ENCODE assay signal across 8 cellular contexts in the genomic region with DNA sequence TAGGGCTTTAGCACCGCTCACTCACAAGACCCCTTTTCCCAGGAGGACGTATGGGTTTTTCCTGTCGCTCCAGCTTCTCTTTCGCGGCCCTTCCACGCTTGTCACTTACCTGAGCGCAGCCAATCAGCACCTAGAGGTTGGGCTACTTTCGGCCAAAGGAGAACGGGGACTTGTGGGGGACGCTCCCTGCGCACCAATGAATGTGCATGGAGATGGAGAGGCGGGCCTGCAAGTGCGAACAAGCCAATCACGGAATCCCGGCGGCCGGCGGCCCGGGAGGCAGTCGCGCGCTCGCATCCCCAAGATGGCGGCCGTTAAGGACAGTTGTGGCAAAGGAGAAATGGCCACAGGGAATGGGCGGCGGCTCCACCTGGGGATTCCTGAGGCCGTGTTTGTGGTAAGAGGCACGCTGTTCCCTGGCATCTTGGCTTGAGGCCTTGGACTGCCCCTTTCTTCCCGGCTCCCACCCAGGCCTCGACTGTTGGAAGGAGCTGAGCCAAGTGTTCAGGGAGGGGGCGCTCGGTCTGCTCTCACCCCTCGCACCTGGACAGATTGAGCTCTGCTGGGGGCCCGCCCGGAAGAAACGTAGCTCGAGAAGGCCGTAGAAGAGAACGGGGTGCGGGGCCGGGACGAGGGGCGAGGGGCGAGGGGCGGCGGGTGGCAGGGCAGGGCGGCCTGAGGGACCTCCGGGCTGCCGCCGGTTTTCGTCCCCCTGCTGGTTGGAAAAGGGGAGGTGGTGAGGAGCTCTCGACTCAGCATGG. TPM values are rescaled to one million over a fixed set of nuclear protein-coding genes. Genes with fewer than 3 reads are reported as not detected.
DNase-seq lines count a peak whose midpoint lies in the region; ATAC-seq and TF ChIP-seq lines count a peak whose summit lies in the region.

A gene with protein sequence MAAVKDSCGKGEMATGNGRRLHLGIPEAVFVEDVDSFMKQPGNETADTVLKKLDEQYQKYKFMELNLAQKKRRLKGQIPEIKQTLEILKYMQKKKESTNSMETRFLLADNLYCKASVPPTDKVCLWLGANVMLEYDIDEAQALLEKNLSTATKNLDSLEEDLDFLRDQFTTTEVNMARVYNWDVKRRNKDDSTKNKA (plus strand): TSS at position 282 of the 761 bp plus-strand sequence. CDS start 23 bp downstream, at position 305.

- peak within 1 kb of the TSS; percentile 84 for H3K4me2 ChIP-seq in GM23338

- ATAC-seq in GM23338 (peak; percentile 98), naive B cell (ENCODE audit: low read depth in 2 of 2) (peak; percentile 93 to 96)
- ATAC-seq in stimulated activated memory B cell treated with anti-CD40 and anti-IgM and Interleukin-4, amounts not matched to agents 10 μg/mL and 1 μg/mL and 100 μg/mL, for 72 hours = peak; percentile 99

- H3K79me2 ChIP-seq in GM23338 (replicated peaks; ENCODE audit: insufficient read depth) = peaks cover 36% of the 10 kb centered on the region

- H3K27me3 Mint-ChIP-seq in GM23338 (ENCODE audit: insufficient read depth, low read depth, poor library complexity) (no peaks in the 10 kb centered on the region), naive B cell (no peaks in the 10 kb centered on the region)
- no peaks in the 10 kb centered on the region for H3K27me3 Mint-ChIP-seq in stimulated activated memory B cell treated with anti-CD40 and anti-IgM and Interleukin-4, amounts not matched to agents 10 μg/mL and 1 μg/mL and 100 μg/mL, for 72 hours

- DNase-seq in EH (ENCODE audit: low read depth) (peak; percentile 96), GM23338 (ENCODE audit: low spot score) (peak; percentile 93), LHCN-M2 (ENCODE audit: low read depth) (peak; percentile 92), RPMI8226 (peak; percentile 92), fibroblast of gingiva (ENCODE audit: low read depth) (peak; percentile 97), naive B cell (peak; percentile 85)
- peak; percentile 64 to 75 for DNase-seq in activated T-helper 1 cell treated with anti-CD3 and anti-CD28 coated beads, Interleukin-2, amount 50 U/mL, for 16 hours (ENCODE audit: low read depth in 1 of 2, low spot score in 1 of 2)

- H3K36me3 Mint-ChIP-seq in GM23338 (ENCODE audit: low read depth) (peaks cover 9% of the 10 kb centered on the region), naive B cell (no peaks in the 10 kb centered on the region)
- H3K36me3 Mint-ChIP-seq in stimulated activated memory B cell treated with anti-CD40 and anti-IgM and Interleukin-4, amounts not matched to agents 10 μg/mL and 1 μg/mL and 100 μg/mL, for 72 hours = peaks cover 2% of the 10 kb centered on the region

- H3K9me3 Mint-ChIP-seq in GM23338 (no peaks in the 10 kb centered on the region), naive B cell (peaks cover 0 to 4% (median 0%) of the 10 kb centered on the region in 7 donors)
- no peaks in the 10 kb centered on the region for H3K9me3 Mint-ChIP-seq in stimulated activated memory B cell treated with anti-CD40 and anti-IgM and Interleukin-4, amounts not matched to agents 10 μg/mL and 1 μg/mL and 100 μg/mL, for 72 hours

- peak within 1 kb of the TSS; percentile 79; the same call in 1 of the 2 replicates for H3K27ac ChIP-seq in GM23338 (ENCODE audit: low read depth)

- peak within 1 kb of the TSS; percentile 76 for H3K4me3 ChIP-seq in GM23338

- H3K27ac Mint-ChIP-seq in GM23338 = peak within 1 kb of the TSS; percentile 96
- peak within 1 kb of the TSS; percentile 90 to 98 (median 96) for H3K27ac Mint-ChIP-seq in naive B cell
- H3K27ac Mint-ChIP-seq in stimulated activated memory B cell treated with anti-CD40 and anti-IgM and Interleukin-4, amounts not matched to agents 10 μg/mL and 1 μg/mL and 100 μg/mL, for 72 hours = peak within 1 kb of the TSS; percentile 92

- H3K27me3 ChIP-seq in GM23338 (ENCODE audit: insufficient read depth) = peaks cover 14% of the 10 kb centered on the region; the same call in 1 of the 2 replicates

- peaks cover 12% of the 10 kb centered on the region; the same call in 1 of the 3 replicates for H3K4me1 Mint-ChIP-seq in GM23338
- peaks cover 2 to 20% (median 12%) of the 10 kb centered on the region in 3 donors for H3K4me1 Mint-ChIP-seq in naive B cell
- H3K4me1 Mint-ChIP-seq in stimulated activated memory B cell treated with anti-CD40 and anti-IgM and Interleukin-4, amounts not matched to agents 10 μg/mL and 1 μg/mL and 100 μg/mL, for 72 hours = peaks cover 14% of the 10 kb centered on the region

- H3K4me3 Mint-ChIP-seq in GM23338 (peak within 1 kb of the TSS; percentile 99), naive B cell (peak within 1 kb of the TSS; percentile 94 to 100 (median 96))
- peak within 1 kb of the TSS; percentile 87 for H3K4me3 Mint-ChIP-seq in stimulated activated memory B cell treated with anti-CD40 and anti-IgM and Interleukin-4, amounts not matched to agents 10 μg/mL and 1 μg/mL and 100 μg/mL, for 72 hours

- peaks cover 3% of the 10 kb centered on the region; the same call in 1 of the 2 replicates for H4K20me1 ChIP-seq in GM23338 (replicated peaks; ENCODE audit: insufficient read depth)

- H3K36me3 ChIP-seq in GM23338 (ENCODE audit: insufficient read depth) = no peaks in the 10 kb centered on the region; the same call in 1 of the 2 replicates

- H2AFZ ChIP-seq in GM23338 = peak within 1 kb of the TSS; percentile 80; the same call in 1 of the 2 replicates

- no peaks in the 10 kb centered on the region for H3K9me2 ChIP-seq in GM23338 (ENCODE audit: insufficient read depth)

- H3F3A ChIP-seq in GM23338 (replicated peaks; ENCODE audit: low read depth) = no peaks in the 10 kb centered on the region

- peak; percentile 21 to 39; a peak in 3 of 4 replicates for TF ChIP-seq CTCF in GM23338 (conservative IDR thresholded peaks at IDR 0.05; ENCODE audit: low read depth in 2 of 2)

- 0 out of 2 replicates have a peak, but pooled peaks cover 3% of the 10 kb centered on the region for H3K4me1 ChIP-seq in GM23338 (ENCODE audit: insufficient read depth)

TF ChIP-seq in GM23338, 12 proteins besides CTCF, POLR2A, EP300 and RAD21 (continues in another document):
- TF ChIP-seq, protein P1, sequence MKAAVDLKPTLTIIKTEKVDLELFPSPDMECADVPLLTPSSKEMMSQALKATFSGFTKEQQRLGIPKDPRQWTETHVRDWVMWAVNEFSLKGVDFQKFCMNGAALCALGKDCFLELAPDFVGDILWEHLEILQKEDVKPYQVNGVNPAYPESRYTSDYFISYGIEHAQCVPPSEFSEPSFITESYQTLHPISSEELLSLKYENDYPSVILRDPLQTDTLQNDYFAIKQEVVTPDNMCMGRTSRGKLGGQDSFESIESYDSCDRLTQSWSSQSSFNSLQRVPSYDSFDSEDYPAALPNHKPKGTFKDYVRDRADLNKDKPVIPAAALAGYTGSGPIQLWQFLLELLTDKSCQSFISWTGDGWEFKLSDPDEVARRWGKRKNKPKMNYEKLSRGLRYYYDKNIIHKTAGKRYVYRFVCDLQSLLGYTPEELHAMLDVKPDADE (IDR thresholded peaks at IDR 0.05) = peak; percentile 28; the same call in 1 of the 2 replicates
- TF ChIP-seq POLR2AphosphoS5 (IDR thresholded peaks at IDR 0.05; ENCODE audit: low read depth) = peak; percentile 63

RNA-seq across cellular contexts. Expression of the gene that starts here (rescaled TPM):
- 62.5 and 89.4 TPM in 2 replicates for total RNA-seq in GM23338 (2014; rRNA removed; shearing (Covaris generic))
- polyA plus RNA-seq in GM23338 (2016; fragmentation: Nextera tagmentation; extraction: Ambion mirVana) (65.7 and 84.4 TPM in 2 replicates), naive B cell (ENCODE audit: low read depth in 6 of 6) (10 to 100 TPM; 67.8 to 84.4 (median 73.8) TPM)
- 94.2 and 98.0 TPM in 2 replicates for total RNA-seq in LHCN-M2 (2014; rRNA removed)
- polyA plus RNA-seq in LHCN-M2 (2012) = 27.3 TPM

Comparison
In these comparisons a context has a peak if more than half of its experiments do, and no peak if none do; other contexts are left out.
1. Peak in every context shown above with its lines: DNase-seq, ATAC-seq, H3K4me3 ChIP-seq and H3K27ac ChIP-seq.